ENCODE assay signal across 17 cellular contexts in the genomic region with DNA sequence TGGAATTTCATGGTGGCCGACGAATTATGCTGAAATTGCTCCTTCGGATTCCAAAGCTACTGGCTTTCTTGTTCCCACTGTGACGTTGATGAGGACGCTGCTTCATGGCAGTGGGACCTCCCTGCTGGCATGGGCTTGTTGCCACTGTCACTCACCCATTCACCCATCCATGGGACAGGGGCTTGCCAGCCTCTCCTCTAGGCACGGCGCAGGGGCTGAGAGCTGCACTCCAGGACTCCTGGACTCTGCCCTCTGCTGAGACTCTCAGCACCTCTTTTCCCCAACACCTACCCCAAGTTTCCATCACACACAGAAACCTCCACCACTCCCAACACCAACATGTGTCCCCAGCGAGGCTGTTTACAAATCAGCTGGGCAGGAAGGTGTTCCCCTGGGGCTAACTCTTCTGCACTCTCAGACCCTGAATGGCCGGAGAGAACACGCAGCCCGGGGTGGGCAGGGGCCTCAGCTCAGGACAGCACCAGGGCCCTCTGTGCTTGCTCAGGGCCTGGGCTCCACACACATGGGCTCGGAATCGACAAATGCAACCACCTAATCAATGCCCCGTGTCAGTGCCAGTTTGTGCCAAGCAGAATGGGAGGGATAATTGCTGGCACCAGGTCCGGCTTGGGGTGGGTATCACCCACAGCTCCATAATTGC. TPM values are rescaled to one million over a fixed set of nuclear protein-coding genes. Genes with fewer than 3 reads are reported as not detected.
DNase-seq lines count a peak whose midpoint lies in the region; ATAC-seq and TF ChIP-seq lines count a peak whose summit lies in the region.
"Had no signal": no experiment of that assay in that cellular context is flagged by ENCODE, and none has a peak within 500 bp of the region (broad histone marks: within the 10 kb centered on the region; RNA-seq: fewer than 3 reads in every experiment).

No MANE protein-coding gene starts in this region.

- no peak overlapping the region for H3K27ac ChIP-seq in left ventricle myocardium inferior (replicated peaks)
- peak overlapping the region in 1 of 10 donors; percentile 96 for H3K27ac ChIP-seq in heart right ventricle
- peak overlapping the region; percentile 66 for H3K27ac ChIP-seq in foreskin keratinocyte
- H3K27ac ChIP-seq in thymus (ENCODE audit: low read depth), result peak overlapping the region; percentile 33
- H3K27ac ChIP-seq: dorsolateral prefrontal cortex, prostate gland had no signal

- H3K36me3 Mint-ChIP-seq in activated CD4-positive, alpha-beta memory T cell treated with anti-CD3 and anti-CD28 coated beads for 36 hours, result peaks cover 11% of the 10 kb centered on the region

- POLR2A ChIA-PET in activated CD4-positive, alpha-beta memory T cell treated with anti-CD3 and anti-CD28 coated beads for 36 hours (lab: Charles Lee), result interaction anchor here (0.6 to 3.2 kb wide), 3 partner anchors 10 to 1942 kb away, joined by 3 to 18 read pairs (median 17); no protein-coding TSS in a partner anchor

- ATAC-seq in heart right ventricle, result no peak
- no peak for ATAC-seq in foreskin keratinocyte
- ATAC-seq in HG02852 (IDR thresholded peaks at IDR 0.05; ENCODE audit: unreplicated experiment), result no peak

- H3K4me3 Mint-ChIP-seq in activated CD4-positive, alpha-beta memory T cell treated with anti-CD3 and anti-CD28 coated beads for 36 hours, result peak overlapping the region; percentile 85

- H3K27me3 ChIP-seq in left ventricle myocardium inferior (ENCODE audit: low read depth), result peaks cover 49% of the 10 kb centered on the region
- peaks cover 0 to 48% (median 28%) of the 10 kb centered on the region in 7 donors for H3K27me3 ChIP-seq in heart right ventricle
- no peaks in the 10 kb centered on the region for H3K27me3 ChIP-seq in foreskin keratinocyte
- no peaks in the 10 kb centered on the region for H3K27me3 ChIP-seq in thymus (ENCODE audit: control insufficient read depth, insufficient read depth)

- H3K4me3 ChIP-seq in left ventricle myocardium inferior, result no peak overlapping the region
- peak overlapping the region in 1 of 10 donors; percentile 72 for H3K4me3 ChIP-seq in heart right ventricle
- no peak overlapping the region for H3K4me3 ChIP-seq in thymus (ENCODE audit: low read length)
- H3K4me3 ChIP-seq: prostate gland had no signal

- DNase-seq in left ventricle myocardium inferior, result peak; percentile 12
- no peak for DNase-seq in heart right ventricle
- no peak for DNase-seq in activated CD4-positive, alpha-beta memory T cell treated with anti-CD3 and anti-CD28 coated beads for 36 hours
- no peak for DNase-seq in foreskin keratinocyte
- no peak for DNase-seq in islet precursor cell
- no peak for DNase-seq in SIG-M5 (lab: John Stamatoyannopoulos, UW)
- DNase-seq: activated CD8-positive, alpha-beta memory T cell treated with anti-CD3 and anti-CD28 coated beads for 24 hours; anterior cingulate cortex; dorsolateral prefrontal cortex; H7; NCI-H1694; OCI-M1; stimulated activated CD4-positive, alpha-beta T cell treated with anti-CD3 and anti-CD28 coated beads, Interleukin-2, amount 100 ng/mL, for 24 hours; T-helper 9 cell had no signal

- H3K9me3 Mint-ChIP-seq in activated CD4-positive, alpha-beta memory T cell treated with anti-CD3 and anti-CD28 coated beads for 36 hours, result no peaks in the 10 kb centered on the region

- H3K36me3 ChIP-seq in left ventricle myocardium inferior (no peaks in the 10 kb centered on the region), heart right ventricle (peaks cover 0 to 12% (median 0%) of the 10 kb centered on the region in 9 donors), thymus (ENCODE audit: control insufficient read depth, insufficient read depth) (peaks cover 20% of the 10 kb centered on the region)
- H3K36me3 ChIP-seq: prostate gland had no signal

- TF ChIP-seq CTCF in left ventricle myocardium inferior (IDR thresholded peaks at IDR 0.05; ENCODE audit: borderline replicate concordance), result no peak
- TF ChIP-seq CTCF in heart right ventricle (IDR thresholded peaks at IDR 0.05), result no peak
- no peak for TF ChIP-seq CTCF in foreskin keratinocyte (conservative IDR thresholded peaks at IDR 0.05)

- H3K27ac Mint-ChIP-seq in activated CD4-positive, alpha-beta memory T cell treated with anti-CD3 and anti-CD28 coated beads for 36 hours, result peak overlapping the region; percentile 92

- intact Hi-C loops in left ventricle myocardium inferior (cut with micrococcal nuclease), result no loop called here
- intact Hi-C loops in heart right ventricle (cut with DNase I), result no loop called here
- intact Hi-C loops in activated CD4-positive, alpha-beta memory T cell treated with anti-CD3 and anti-CD28 coated beads for 36 hours (cut with micrococcal nuclease), result no loop called here

- H3K9me3 ChIP-seq in left ventricle myocardium inferior (replicated peaks) (no peaks in the 10 kb centered on the region), heart right ventricle (no peaks in the 10 kb centered on the region), thymus (ENCODE audit: control insufficient read depth) (no peaks in the 10 kb centered on the region)
- H3K9me3 ChIP-seq: prostate gland had no signal

- CTCF ChIA-PET in activated CD4-positive, alpha-beta memory T cell treated with anti-CD3 and anti-CD28 coated beads for 36 hours (lab: Charles Lee), result interaction anchor here (2.1 to 5.3 kb wide), 3 partner anchors 14 to 117 kb away, joined by 7 to 34 read pairs (median 23); a partner anchor contains a TSS

- H3K27me3 Mint-ChIP-seq in activated CD4-positive, alpha-beta memory T cell treated with anti-CD3 and anti-CD28 coated beads for 36 hours, result no peaks in the 10 kb centered on the region

- peaks cover 56% of the 10 kb centered on the region for H3K4me1 Mint-ChIP-seq in activated CD4-positive, alpha-beta memory T cell treated with anti-CD3 and anti-CD28 coated beads for 36 hours (ENCODE audit: low read depth)

- H3K4me1 ChIP-seq in left ventricle myocardium inferior (no peaks in the 10 kb centered on the region), heart right ventricle (peaks cover 0 to 69% (median 0%) of the 10 kb centered on the region in 9 donors), foreskin keratinocyte (peaks cover 17% of the 10 kb centered on the region), thymus (ENCODE audit: control insufficient read depth, insufficient read depth, low read length) (peaks cover 33% of the 10 kb centered on the region)
- H3K4me1 ChIP-seq: prostate gland had no signal

- WGBS in heart right ventricle, 2 donors, result 80 to 91% methylated on average over 15 of the region's 15 CpGs
- WGBS in thymus, result 94% methylated on average over 15 of the region's 15 CpGs

RNA-seq across cellular contexts. Expression of a gene that starts 3.1 kb away (rescaled TPM):
- total RNA-seq in left ventricle myocardium inferior, result 18.6 TPM
- total RNA-seq in heart right ventricle, result 100 to 1,000 TPM in 1 of 10 donors, 10 to 100 TPM in 5, 1 to 10 TPM in 4; 5.1 to 151 (median 10.3) TPM
- polyA plus RNA-seq in heart right ventricle, result 10 to 100 TPM; 12.4 to 12.7 TPM
- 100 to 1,000 TPM; 242 to 247 TPM for total RNA-seq in activated CD4-positive, alpha-beta memory T cell treated with anti-CD3 and anti-CD28 coated beads for 36 hours
- 6.4 and 6.5 TPM in 2 replicates for total RNA-seq in foreskin keratinocyte
- 5.0 and 5.2 TPM in 2 replicates for polyA plus RNA-seq in foreskin keratinocyte
- 104 TPM for polyA plus RNA-seq in thymus

RNA-seq across cellular contexts. Expression of a gene that starts 22.3 kb away (rescaled TPM):
- total RNA-seq in left ventricle myocardium inferior (70.7 TPM), heart right ventricle (10 to 100 TPM; 42.4 to 67.2 (median 52.6) TPM), foreskin keratinocyte (39.7 and 54.7 TPM in 2 replicates)
- polyA plus RNA-seq in heart right ventricle (10 to 100 TPM; 68.1 to 83.6 TPM), foreskin keratinocyte (54.8 and 73.8 TPM in 2 replicates), thymus (28.4 TPM)
- total RNA-seq in activated CD4-positive, alpha-beta memory T cell treated with anti-CD3 and anti-CD28 coated beads for 36 hours, result 10 to 100 TPM; 60.7 to 64.6 TPM

RNA-seq across cellular contexts. Expression of a gene that starts 44.1 kb away (rescaled TPM):
- total RNA-seq in left ventricle myocardium inferior (171 TPM), heart right ventricle (100 to 1,000 TPM; 109 to 188 (median 148) TPM), foreskin keratinocyte (116 and 149 TPM in 2 replicates)
- polyA plus RNA-seq in heart right ventricle (100 to 1,000 TPM; 122 to 172 TPM), foreskin keratinocyte (92.9 and 104 TPM in 2 replicates), thymus (138 TPM)
- total RNA-seq in activated CD4-positive, alpha-beta memory T cell treated with anti-CD3 and anti-CD28 coated beads for 36 hours, result 10 to 100 TPM; 43.0 to 44.4 TPM
